7 cellular contexts compared by ENCODE assay signal in the genomic region with DNA sequence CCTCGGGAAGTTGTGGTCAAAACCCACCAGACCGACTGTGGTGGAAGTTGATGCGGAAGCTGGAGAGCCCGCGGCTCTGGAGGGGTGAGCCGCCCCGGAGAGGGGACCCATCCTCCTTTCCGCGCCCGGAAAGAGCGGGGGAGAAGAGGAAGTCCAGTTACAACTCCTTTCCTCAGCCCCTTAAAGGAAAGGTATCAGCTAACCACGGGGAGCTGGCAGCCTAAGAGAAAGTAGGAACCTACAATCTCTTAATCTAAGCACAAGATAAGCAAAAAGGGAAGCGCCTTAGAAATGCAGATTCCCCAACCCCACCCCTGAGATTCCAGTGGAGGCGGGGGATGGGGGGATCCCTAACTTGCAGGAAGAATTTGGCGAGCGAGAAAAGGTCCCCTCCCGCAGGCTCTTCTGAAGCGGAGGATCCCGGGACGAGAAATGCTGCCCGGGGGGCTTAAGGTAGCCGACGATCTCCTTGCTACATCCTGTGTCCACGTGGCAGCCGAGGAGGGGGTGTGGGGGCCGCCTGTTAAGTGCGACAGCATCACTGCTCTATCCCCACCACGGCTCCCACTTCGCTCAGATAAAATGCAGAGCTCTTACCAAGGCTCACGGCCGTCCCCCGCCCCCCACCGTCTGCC.
DNase-seq lines count a peak whose midpoint lies in the region; ATAC-seq and TF ChIP-seq lines count a peak whose summit lies in the region.

No MANE protein-coding gene starts in this region.

- peaks cover 45% of the 10 kb centered on the region for H3K27me3 ChIP-seq in H7 (ENCODE audit: control insufficient read depth, insufficient read depth, low read length)

- H3K4me3 ChIP-seq in H7 (ENCODE audit: insufficient read depth, low read depth, low read length) (peak overlapping the region; percentile 74), fibroblast of the aortic adventitia (ENCODE audit: low read depth, low read length) (peak overlapping the region; percentile 61)

- CTCF ChIA-PET in T-cell (lab: Charles Lee): no interaction called here

- H3K27ac Mint-ChIP-seq in T-cell: no peak overlapping the region

- TF ChIP-seq CTCF in fibroblast of the aortic adventitia (IDR thresholded peaks at IDR 0.05; ENCODE audit: insufficient read depth, low read length): no peak

- intact Hi-C loops in sciatic nerve (cut with DNase I): no loop called here

- peaks cover 13 to 31% (median 29%) of the 10 kb centered on the region in 3 donors for H3K4me1 Mint-ChIP-seq in T-cell

- H3K4me3 Mint-ChIP-seq in T-cell: peak overlapping the region; percentile 56 to 77 (median 64)

- H3K36me3 ChIP-seq in H7 (replicated peaks; ENCODE audit: control insufficient read depth, insufficient read depth, low read length): no peaks in the 10 kb centered on the region

- DNase-seq in H7: peak; percentile 82
- DNase-seq in T-cell: peak in 2 of 34 experiments; percentile 9 to 26
- DNase-seq in fibroblast of the aortic adventitia (ENCODE audit: low read depth): no peak
- DNase-seq in sciatic nerve (ENCODE audit: low spot score): no peak
- no peak for DNase-seq in NCI-H1694 (lab: John Stamatoyannopoulos, UW)
- DNase-seq in DMS79 (lab: John Stamatoyannopoulos, UW): no peak

- ATAC-seq in T-cell (replicated peaks in 1 of 4): peak in 3 of 4 experiments; percentile 23 to 29 (median 24)
- peak; percentile 51 for ATAC-seq in sciatic nerve
- ATAC-seq in GM21529 (IDR thresholded peaks at IDR 0.05; ENCODE audit: unreplicated experiment): no peak

- no peaks in the 10 kb centered on the region for H3K36me3 Mint-ChIP-seq in T-cell

- POLR2A ChIA-PET in T-cell (lab: Charles Lee): interaction anchor here in 1 of 2 donors (0.5 to 0.6 kb wide), 2 partner anchors 10 to 11 kb away, joined by 3 to 7 read pairs; no protein-coding TSS in a partner anchor

- peaks cover 24 to 37% of the 10 kb centered on the region in 2 donors for H3K27me3 Mint-ChIP-seq in T-cell

- H3K9me3 Mint-ChIP-seq in T-cell: no peaks in the 10 kb centered on the region
